In the genomic region with DNA sequence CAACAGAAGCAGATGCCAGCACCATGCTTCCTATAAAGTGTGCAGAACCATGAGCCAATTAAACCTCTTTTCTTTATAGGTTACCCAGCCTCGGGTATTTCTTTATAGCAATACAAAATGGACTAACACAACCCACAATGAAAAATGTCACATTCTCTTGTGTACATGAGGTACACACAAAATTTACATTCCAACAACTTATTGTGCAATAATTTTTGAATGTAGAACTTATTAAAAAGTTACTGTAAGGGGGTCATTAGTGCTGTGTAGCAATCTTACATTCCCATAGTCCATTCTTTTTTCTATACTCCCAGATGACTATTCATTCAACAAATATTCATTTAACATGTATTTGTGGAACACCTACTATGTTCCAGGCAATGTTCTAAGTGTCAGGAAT, we compare ENCODE assay signal across 19 cellular contexts.
"Had no signal": no experiment of that assay in that cellular context is flagged by ENCODE, and none has a peak within 500 bp of the region (broad histone marks: within the 10 kb centered on the region; RNA-seq: fewer than 3 reads in every experiment).

No MANE protein-coding gene starts in this region.

- ATAC-seq: SK-N-SH treated with all-trans-retinoic acid at 6 μM for 48 hours had no signal

- H3K9ac ChIP-seq: KMS-11 had no signal

- DNase-seq: Kasumi-1, MM.1S, NCI-H1092 treated with DMSO at 0.1 percent for 48 hours, NCI-H1436, NCI-H187, NCI-H2029, NCI-H2081 treated with DMSO at 0.1 percent for 48 hours, NCI-H2171, NCI-H226, NCI-H510A, NCI-H524 treated with DMSO at 0.1 percent for 48 hours, NCI-H69, NCI-H774, PC-9, Peyer's patch, SHP77 treated with DMSO at 0.1 percent for 48 hours, SJCRH30 had no signal

- H3K27ac ChIP-seq: KMS-11, PC-9, Peyer's patch, SJCRH30 had no signal

- H3K4me3 ChIP-seq: PC-9, Peyer's patch, SJCRH30 had no signal

- H3K9me3 ChIP-seq: Peyer's patch, SJCRH30 had no signal

- H3K4me1 ChIP-seq: SJCRH30 had no signal

- H3K27me3 ChIP-seq: Peyer's patch, SJCRH30 had no signal

- H3K4me2 ChIP-seq: KMS-11, PC-9 had no signal

- H3K36me3 ChIP-seq: SJCRH30 had no signal

- H2AFZ ChIP-seq: PC-9 had no signal
